3 cellular contexts compared by ENCODE assay signal in genomic region chr9:73566627-73567026, GRCh38.
A peak's percentile ranks its signal among the peaks of the same experiment; 100 is the strongest.
TF ChIP-seq lines count a peak whose summit lies in the region.

No MANE protein-coding gene starts in this region.

TF ChIP-seq in HepG2, 621 proteins besides CTCF, POLR2A, EP300 and RAD21:
- TF ChIP-seq, protein P1, sequence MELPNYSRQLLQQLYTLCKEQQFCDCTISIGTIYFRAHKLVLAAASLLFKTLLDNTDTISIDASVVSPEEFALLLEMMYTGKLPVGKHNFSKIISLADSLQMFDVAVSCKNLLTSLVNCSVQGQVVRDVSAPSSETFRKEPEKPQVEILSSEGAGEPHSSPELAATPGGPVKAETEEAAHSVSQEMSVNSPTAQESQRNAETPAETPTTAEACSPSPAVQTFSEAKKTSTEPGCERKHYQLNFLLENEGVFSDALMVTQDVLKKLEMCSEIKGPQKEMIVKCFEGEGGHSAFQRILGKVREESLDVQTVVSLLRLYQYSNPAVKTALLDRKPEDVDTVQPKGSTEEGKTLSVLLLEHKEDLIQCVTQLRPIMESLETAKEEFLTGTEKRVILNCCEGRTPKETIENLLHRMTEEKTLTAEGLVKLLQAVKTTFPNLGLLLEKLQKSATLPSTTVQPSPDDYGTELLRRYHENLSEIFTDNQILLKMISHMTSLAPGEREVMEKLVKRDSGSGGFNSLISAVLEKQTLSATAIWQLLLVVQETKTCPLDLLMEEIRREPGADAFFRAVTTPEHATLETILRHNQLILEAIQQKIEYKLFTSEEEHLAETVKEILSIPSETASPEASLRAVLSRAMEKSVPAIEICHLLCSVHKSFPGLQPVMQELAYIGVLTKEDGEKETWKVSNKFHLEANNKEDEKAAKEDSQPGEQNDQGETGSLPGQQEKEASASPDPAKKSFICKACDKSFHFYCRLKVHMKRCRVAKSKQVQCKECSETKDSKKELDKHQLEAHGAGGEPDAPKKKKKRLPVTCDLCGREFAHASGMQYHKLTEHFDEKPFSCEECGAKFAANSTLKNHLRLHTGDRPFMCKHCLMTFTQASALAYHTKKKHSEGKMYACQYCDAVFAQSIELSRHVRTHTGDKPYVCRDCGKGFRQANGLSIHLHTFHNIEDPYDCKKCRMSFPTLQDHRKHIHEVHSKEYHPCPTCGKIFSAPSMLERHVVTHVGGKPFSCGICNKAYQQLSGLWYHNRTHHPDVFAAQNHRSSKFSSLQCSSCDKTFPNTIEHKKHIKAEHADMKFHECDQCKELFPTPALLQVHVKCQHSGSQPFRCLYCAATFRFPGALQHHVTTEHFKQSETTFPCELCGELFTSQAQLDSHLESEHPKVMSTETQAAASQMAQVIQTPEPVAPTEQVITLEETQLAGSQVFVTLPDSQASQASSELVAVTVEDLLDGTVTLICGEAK (IDR thresholded peaks at IDR 0.05) = no peak
- TF ChIP-seq, protein P1 (CRISPR knock-in tag; IDR thresholded peaks at IDR 0.05) = peak; percentile 27; the same call in 1 of the 2 replicates
- TF ChIP-seq MEF2D (CRISPR knock-in tag; IDR thresholded peaks at IDR 0.05) = no peak

TF ChIP-seq in GM12878, 131 proteins besides CTCF, POLR2A, EP300 and RAD21:
- TF ChIP-seq LARP7 (IDR thresholded peaks at IDR 0.05) = no peak
- TF ChIP-seq BCLAF1 (IDR thresholded peaks at IDR 0.05) = no peak
- TF ChIP-seq, protein P1 (IDR thresholded peaks at IDR 0.05; ENCODE audit: borderline replicate concordance) = peak; percentile 58
- TF ChIP-seq RCOR1 (conservative IDR thresholded peaks at IDR 0.05; ENCODE audit: low read depth, low read length) = no peak

TF ChIP-seq in K562, 482 proteins besides CTCF, POLR2A, EP300 and RAD21:
- TF ChIP-seq BACH1 (tag; IDR thresholded peaks at IDR 0.05) (no peak), ZNF384 (IDR thresholded peaks at IDR 0.05; ENCODE audit: low read depth, low read length) (no peak), KLF6 (CRISPR knock-in tag; IDR thresholded peaks at IDR 0.05; ENCODE audit: borderline replicate concordance) (no peak), POU5F1 (IDR thresholded peaks at IDR 0.05; ENCODE audit: borderline replicate concordance, low read depth, low read length, partially characterized antibody) (no peak), EP400 (IDR thresholded peaks at IDR 0.05) (no peak), AFF1 (IDR thresholded peaks at IDR 0.05; ENCODE audit: low read depth in 1 of 2, partially characterized antibody in 2 of 2) (no peak), ZNF3 (CRISPR knock-in tag; IDR thresholded peaks at IDR 0.05) (no peak)
- TF ChIP-seq, protein P1 (IDR thresholded peaks at IDR 0.05) = peak; percentile 83
- TF ChIP-seq, protein P1 (CRISPR knock-in tag; IDR thresholded peaks at IDR 0.05) = no peak
